ENCODE assay signal across 13 cellular contexts in the genomic region with DNA sequence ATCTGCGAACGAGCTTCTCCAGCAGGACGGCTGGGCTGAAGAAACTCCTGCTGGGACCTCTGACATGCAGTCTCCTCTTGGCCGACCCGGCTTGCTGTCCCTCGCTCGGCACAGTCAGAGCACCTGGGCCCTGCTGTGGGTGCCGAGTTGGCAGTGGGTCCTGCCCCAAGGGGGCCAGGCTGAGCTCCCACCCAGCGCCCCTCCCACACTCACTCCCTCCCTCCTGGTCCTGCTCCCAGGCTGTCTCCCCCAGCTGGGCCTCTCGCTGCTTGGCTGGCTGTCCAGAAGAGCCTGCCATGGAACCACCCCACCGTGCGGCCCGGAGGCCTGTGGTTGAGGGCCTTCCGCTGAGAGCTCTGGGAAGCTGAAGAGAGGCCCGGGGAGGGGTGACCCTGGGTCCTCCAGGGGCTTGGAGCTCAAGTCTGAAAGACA. TPM values are rescaled to one million over a fixed set of nuclear protein-coding genes. Genes with fewer than 3 reads are reported as not detected.
DNase-seq lines count a peak whose midpoint lies in the region; ATAC-seq and TF ChIP-seq lines count a peak whose summit lies in the region.
"Had no signal": no experiment of that assay in that cellular context is flagged by ENCODE, and none has a peak within 500 bp of the region (broad histone marks: within the 10 kb centered on the region; RNA-seq: fewer than 3 reads in every experiment).

No MANE protein-coding gene starts in this region.

- peak overlapping the region; percentile 23 for H3K4me3 ChIP-seq in BJ (ENCODE audit: low read depth, low read length)

- H3K27ac Mint-ChIP-seq in central memory CD8-positive, alpha-beta T cell (ENCODE audit: low read depth), result peak overlapping the region; percentile 44
- H3K27ac Mint-ChIP-seq: HFFc6 had no signal

- CTCF ChIA-PET in BJ (lab: Yijun Ruan, JAX), result interaction anchor here (0.9 to 1.7 kb wide), 5 partner anchors 14 to 355 kb away, joined by 3 to 8 read pairs (median 4); partner anchors contain the start of gene TTC9B

- POLR2A ChIA-PET in BJ (lab: Charles Lee), result interaction anchor here (0.7 kb wide), 1 partner anchor 499 kb away, joined by 11 read pairs; no protein-coding TSS in a partner anchor

- no peak for ATAC-seq in central memory CD8-positive, alpha-beta T cell (replicated peaks; ENCODE audit: extremely low read depth, poor library complexity, severe bottlenecking)
- ATAC-seq in GM18873 (IDR thresholded peaks at IDR 0.05; ENCODE audit: low FRiP score, unreplicated experiment) (no peak), GM18502 (IDR thresholded peaks at IDR 0.05; ENCODE audit: poor library complexity, unreplicated experiment) (no peak)
- ATAC-seq: naive thymus-derived CD8-positive, alpha-beta T cell had no signal

- TF ChIP-seq CTCF in BJ (IDR thresholded peaks at IDR 0.05; ENCODE audit: insufficient read depth, low read depth, low read length), result peak; percentile 29; the same call in 1 of the 2 replicates

- DNase-seq in BJ (ENCODE audit: low read depth) (no peak), hypothalamus (lab: John Stamatoyannopoulos, UW) (peak in 34 of 51 donors; percentile 11 to 69 (median 36)), retina (peak; percentile 47), NCI-H2196 treated with DMSO at 0.1 percent for 48 hours (lab: John Stamatoyannopoulos, UW; ENCODE audit: unreplicated experiment) (no peak)
- no peak for DNase-seq in central memory CD8-positive, alpha-beta T cell (ENCODE audit: low spot score in 2 of 2)
- no peak for DNase-seq in activated CD8-positive, alpha-beta memory T cell treated with anti-CD3 and anti-CD28 coated beads for 24 hours
- DNase-seq: activated CD4-positive, CD25-positive, alpha-beta regulatory T cell treated with anti-CD3 and anti-CD28 coated beads, Interleukin-2, amount 50 U/mL, for 72 hours; CD4-positive, CD25-positive, alpha-beta regulatory T cell; HFFc6; OCI-M1 had no signal

- no peaks in the 10 kb centered on the region for H3K27me3 Mint-ChIP-seq in central memory CD8-positive, alpha-beta T cell
- H3K27me3 Mint-ChIP-seq: CD4-positive, CD25-positive, alpha-beta regulatory T cell; naive thymus-derived CD8-positive, alpha-beta T cell had no signal

- peaks cover 10% of the 10 kb centered on the region for H3K36me3 Mint-ChIP-seq in central memory CD8-positive, alpha-beta T cell (ENCODE audit: insufficient read depth)

- 0 out of 2 replicates have a peak, but pooled peaks cover 2% of the 10 kb centered on the region for H3K36me3 ChIP-seq in BJ (ENCODE audit: control insufficient read depth, insufficient read depth, low read length)

- no peaks in the 10 kb centered on the region for H3K9me3 Mint-ChIP-seq in central memory CD8-positive, alpha-beta T cell
- H3K9me3 Mint-ChIP-seq: HFFc6; naive thymus-derived CD8-positive, alpha-beta T cell had no signal

- H3K4me1 Mint-ChIP-seq in central memory CD8-positive, alpha-beta T cell, result peaks cover 62% of the 10 kb centered on the region

- no peaks in the 10 kb centered on the region for H3K27me3 ChIP-seq in BJ (ENCODE audit: control insufficient read depth, insufficient read depth, low read length)

- no peak overlapping the region for H3K4me3 Mint-ChIP-seq in central memory CD8-positive, alpha-beta T cell
- H3K4me3 Mint-ChIP-seq: HFFc6 had no signal

RNA-seq across cellular contexts. Expression of gene AKT2, which starts 6.0 kb away (rescaled TPM):
- polyA plus RNA-seq in BJ (2011; rRNA removed), result 113 and 162 TPM in 2 replicates
- polyA minus RNA-seq in BJ (2011; rRNA and poly(A)+ RNA removed), result 96.1 and 154 TPM in 2 replicates

RNA-seq across cellular contexts. Expression of gene CCNP, which starts 52.6 kb away (rescaled TPM):
- polyA plus RNA-seq in BJ (2011; rRNA removed), result 0.06 and 0.17 TPM in 2 replicates
- 0.09 TPM in 1 of 2 replicates, not detected in the other for polyA minus RNA-seq in BJ (2011; rRNA and poly(A)+ RNA removed)

Comparison
In these comparisons a context has a peak if more than half of its experiments do, and no peak if none do; other contexts are left out.
1. DNase-seq: peak in hypothalamus (34 of 51) and retina (single experiment); none in BJ (single experiment), central memory CD8-positive, alpha-beta T cell (0 of 2), activated CD8-positive, alpha-beta memory T cell treated with anti-CD3 and anti-CD28 coated beads for 24 hours (single experiment) and NCI-H2196 treated with DMSO at 0.1 percent for 48 hours (single experiment).